19 cellular contexts compared by ENCODE assay signal in the genomic region with DNA sequence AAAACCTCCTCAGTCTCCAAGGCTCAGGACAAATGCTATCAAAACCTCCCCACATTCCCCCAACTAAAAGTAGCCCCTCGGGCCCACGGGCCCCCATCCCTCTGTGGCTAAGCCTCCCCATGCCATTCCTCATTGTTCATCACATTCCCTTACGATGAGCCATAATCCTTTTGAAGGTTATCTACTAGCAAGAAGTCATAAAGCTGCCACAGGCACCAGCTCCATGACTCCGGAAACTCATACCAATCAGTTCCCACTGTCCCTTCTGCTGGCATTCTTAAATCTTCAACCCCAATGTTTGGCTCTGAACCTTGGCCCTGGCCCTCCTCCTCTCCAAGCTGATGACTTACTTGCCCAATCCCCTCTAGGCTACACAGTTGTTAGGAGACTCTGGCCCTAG. TPM values are rescaled to one million over a fixed set of nuclear protein-coding genes. Genes with fewer than 3 reads are reported as not detected.
DNase-seq lines count a peak whose midpoint lies in the region; ATAC-seq, FAIRE-seq and TF ChIP-seq lines count a peak whose summit lies in the region.
"Had no signal": no experiment of that assay in that cellular context is flagged by ENCODE, and none has a peak within 500 bp of the region (broad histone marks: within the 10 kb centered on the region; RNA-seq: fewer than 3 reads in every experiment).

No MANE protein-coding gene starts in this region.

- H3K9me3 ChIP-seq in SJCRH30 (replicated peaks) (no peaks in the 10 kb centered on the region), hepatocyte (ENCODE audit: low read depth) (no peaks in the 10 kb centered on the region), smooth muscle cell (replicated peaks; ENCODE audit: low read depth) (no peaks in the 10 kb centered on the region), transverse colon (no peaks in the 10 kb centered on the region)
- H3K9me3 ChIP-seq: psoas muscle had no signal

- no peak for TF ChIP-seq EP300 in transverse colon (IDR thresholded peaks at IDR 0.05; ENCODE audit: low read depth)

- H3K9me2 ChIP-seq in hepatocyte (replicated peaks; ENCODE audit: insufficient read depth), result no peaks in the 10 kb centered on the region

- no peak overlapping the region for H3K4me3 ChIP-seq in SJCRH30
- H3K4me3 ChIP-seq in hepatocyte, result no peak overlapping the region
- no peak overlapping the region for H3K4me3 ChIP-seq in smooth muscle cell
- no peak overlapping the region for H3K4me3 ChIP-seq in transverse colon
- H3K4me3 ChIP-seq: GM23338, psoas muscle had no signal

- H3K79me2 ChIP-seq in hepatocyte (no peaks in the 10 kb centered on the region), smooth muscle cell (ENCODE audit: low read depth) (no peaks in the 10 kb centered on the region)

- no peaks in the 10 kb centered on the region for H3F3A ChIP-seq in smooth muscle cell (ENCODE audit: low read depth)

- no peak overlapping the region for H3K9ac ChIP-seq in smooth muscle cell (ENCODE audit: low read depth)

- in situ Hi-C loops in GM13977 (cut with MboI; ENCODE audit: low pct_unique_long_range_greater_than_20kb, low sequenced_read_pairs, unreplicated experiment), result no loop called here
- in situ Hi-C loops in transverse colon (cut with MboI; ENCODE audit: low pct_ligation_motif_present in 1 of 4, low pct_unique_long_range_greater_than_20kb in 1 of 4, low sequenced_read_pairs in 3 of 4), result no loop called here

- DNase-seq in H54 (ENCODE audit: insufficient read length, low spot score) (peak; percentile 47), SJCRH30 (peak; percentile 53 to 54), hepatocyte (ENCODE audit: low spot score) (peak; percentile 43), smooth muscle cell (lab: John Stamatoyannopoulos, UW; ENCODE audit: unreplicated experiment) (no peak), GM13977 (ENCODE audit: low spot score) (no peak), transverse colon (no peak), GOT3 (lab: John Stamatoyannopoulos, UW) (no peak)
- DNase-seq: activated CD4-positive, CD25-positive, alpha-beta regulatory T cell treated with anti-CD3 and anti-CD28 coated beads, Interleukin-2, amount 50 U/mL, for 72 hours; activated CD8-positive, alpha-beta memory T cell treated with anti-CD3 and anti-CD28 coated beads, Interleukin-2, amount 50 U/mL, for 48 hours; CD8-positive, alpha-beta memory T cell; NCI-H1930; NCI-H524; psoas muscle; stimulated activated CD4-positive, alpha-beta T cell treated with anti-CD3 and anti-CD28 coated beads, Interleukin-1b, Interleukin-23, amount 100 ng/mL, for 48 hours; stimulated activated CD8-positive, alpha-beta memory T cell treated with anti-CD3 and anti-CD28 coated beads, Interleukin-4, amount 100 ng/mL, for 48 hours; T-helper 1 cell had no signal

- H3K4me2 ChIP-seq in hepatocyte (peak overlapping the region; percentile 6), smooth muscle cell (peak overlapping the region; percentile 25)
- H3K4me2 ChIP-seq: GM23338 had no signal

- H3K4me1 ChIP-seq in SJCRH30, result peaks cover 29% of the 10 kb centered on the region
- H3K4me1 ChIP-seq in hepatocyte (ENCODE audit: insufficient read depth), result peaks cover 21% of the 10 kb centered on the region
- H3K4me1 ChIP-seq in smooth muscle cell (ENCODE audit: low read depth), result no peaks in the 10 kb centered on the region
- peaks cover 0 to 31% (median 25%) of the 10 kb centered on the region in 4 donors for H3K4me1 ChIP-seq in transverse colon
- H3K4me1 ChIP-seq: psoas muscle had no signal

- intact Hi-C loops in transverse colon (cut with DNase I; ENCODE audit: low total_unique reads), result no loop called here

- no peaks in the 10 kb centered on the region for H3K36me3 ChIP-seq in SJCRH30
- H3K36me3 ChIP-seq in hepatocyte (replicated peaks; ENCODE audit: insufficient read depth, low read depth), result no peaks in the 10 kb centered on the region
- H3K36me3 ChIP-seq in smooth muscle cell (ENCODE audit: low read depth), result no peaks in the 10 kb centered on the region
- no peaks in the 10 kb centered on the region for H3K36me3 ChIP-seq in transverse colon

- peak; percentile 23 for FAIRE-seq in H54 (lab: Jason Lieb, UNC)
- FAIRE-seq: keratinocyte had no signal

- no peaks in the 10 kb centered on the region for H3K27me3 ChIP-seq in SJCRH30
- H3K27me3 ChIP-seq in hepatocyte, result no peaks in the 10 kb centered on the region
- no peaks in the 10 kb centered on the region for H3K27me3 ChIP-seq in smooth muscle cell (ENCODE audit: low read depth)
- no peaks in the 10 kb centered on the region for H3K27me3 ChIP-seq in transverse colon

- H3K27ac ChIP-seq in SJCRH30, result peak overlapping the region; percentile 83
- peak overlapping the region; percentile 69 for H3K27ac ChIP-seq in hepatocyte
- H3K27ac ChIP-seq in smooth muscle cell (ENCODE audit: low read depth), result peak overlapping the region; percentile 72
- H3K27ac ChIP-seq in transverse colon, result no peak overlapping the region
- H3K27ac ChIP-seq: psoas muscle had no signal

- H2AFZ ChIP-seq in hepatocyte (no peak overlapping the region), smooth muscle cell (ENCODE audit: low read depth) (peak overlapping the region; percentile 15)
- H2AFZ ChIP-seq: GM23338 had no signal

- 12% methylated on average over 4 of the region's 4 CpGs for WGBS in hepatocyte (ENCODE audit: low lambda C conversion rate, missing lambda C conversion rate)
- WGBS in smooth muscle cell (ENCODE audit: low lambda C conversion rate), result 2% methylated on average over 4 of the region's 4 CpGs
- WGBS in transverse colon (ENCODE audit: low coverage in 1 of 2), 2 donors, result 89% methylated on average over 4 of the region's 4 CpGs; no CpG with 5 or more reads in 1 of the 2 donors

- TF ChIP-seq CTCF in hepatocyte (IDR thresholded peaks at IDR 0.05; ENCODE audit: poor library complexity) (no peak), smooth muscle cell (IDR thresholded peaks at IDR 0.05; ENCODE audit: borderline replicate concordance, insufficient read depth, poor library complexity, severe bottlenecking) (no peak), GM13977 (IDR thresholded peaks at IDR 0.05; ENCODE audit: extremely low read depth, insufficient read depth, missing control alignments) (no peak), transverse colon (IDR thresholded peaks at IDR 0.05) (no peak)

- no peak for TF ChIP-seq POLR2A in H54 (IDR thresholded peaks at IDR 0.05; ENCODE audit: low read depth, low read length)
- no peak for TF ChIP-seq POLR2A in transverse colon (IDR thresholded peaks at IDR 0.05)

- ATAC-seq in GM19455 (IDR thresholded peaks at IDR 0.05; ENCODE audit: unreplicated experiment), result no peak
- ATAC-seq: GM23338, psoas muscle had no signal

- H4K20me1 ChIP-seq in hepatocyte (ENCODE audit: insufficient read depth, poor library complexity, severe bottlenecking) (no peaks in the 10 kb centered on the region), smooth muscle cell (ENCODE audit: low read depth) (no peaks in the 10 kb centered on the region)

RNA-seq across cellular contexts. Expression of a gene that starts 19.4 kb away (rescaled TPM):
- 53.5 and 71.0 TPM in 2 replicates for total RNA-seq in SJCRH30 (2014; rRNA removed; shearing (Covaris generic))
- total RNA-seq in hepatocyte (158 and 186 TPM in 2 replicates), smooth muscle cell (126 and 166 TPM in 2 replicates), transverse colon (100 to 1,000 TPM in 1 of 4 donors, 10 to 100 TPM in 3; 34.4 to 133 (median 77.3) TPM)
- polyA plus RNA-seq in hepatocyte (128 and 141 TPM in 2 replicates), smooth muscle cell (114 and 138 TPM in 2 replicates)

Comparison
In these comparisons a context has a peak if more than half of its experiments do, and no peak if none do; other contexts are left out.
1. DNase-seq: peak in H54 (single experiment), SJCRH30 (2 of 2) and hepatocyte (single experiment); none in smooth muscle cell (single experiment), GM13977 (single experiment), transverse colon (single experiment) and GOT3 (single experiment).
2. H3K27ac ChIP-seq: peak in SJCRH30 (single experiment), hepatocyte (single experiment) and smooth muscle cell (single experiment); none in transverse colon (0 of 4).